In genomic region chr3:31481697-31482096, GRCh38 we compare ENCODE assay signal across 1 cellular context.
TF ChIP-seq lines count a peak whose summit lies in the region.

No MANE protein-coding gene starts in this region.

TF ChIP-seq in K562, 482 proteins besides CTCF, POLR2A, EP300 and RAD21:
- TF ChIP-seq NFIC (IDR thresholded peaks at IDR 0.05) (peak; percentile 84), SAFB (IDR thresholded peaks at IDR 0.05; ENCODE audit: borderline replicate concordance, low read depth, low read length) (no peak), NFIX (CRISPR knock-in tag; IDR thresholded peaks at IDR 0.05; ENCODE audit: low read depth) (0 out of 2 replicates have a peak, but pooled peaks have one; percentile 18), GABPB2 (CRISPR knock-in tag; conservative IDR thresholded peaks at IDR 0.05) (no peak), MYBL2 (IDR thresholded peaks at IDR 0.05; ENCODE audit: low read depth) (no peak), MYBL2 (CRISPR knock-in tag; IDR thresholded peaks at IDR 0.05; ENCODE audit: borderline replicate concordance) (no peak)
